ENCODE assay signal across 7 cellular contexts in genomic region chr2:117785740-117786139, GRCh38. TPM values are rescaled to one million over a fixed set of nuclear protein-coding genes. Genes with fewer than 3 reads are reported as not detected.
A peak's percentile ranks its signal among the peaks of the same experiment; 100 is the strongest.
DNase-seq lines count a peak whose midpoint lies in the region; ATAC-seq, FAIRE-seq and TF ChIP-seq lines count a peak whose summit lies in the region.

No MANE protein-coding gene starts in this region.

- H3K14ac ChIP-seq in mesenchymal stem cell (ENCODE audit: low read length in 2 of 2), result no peak overlapping the region

- peak; percentile 66 for TF ChIP-seq CTCF in bronchial epithelial cell (IDR thresholded peaks at IDR 0.05; ENCODE audit: insufficient read depth, low read length, severe bottlenecking)

- in situ Hi-C loops in KBM-7 (cut with MboI; ENCODE audit: low pct_unique_long_range_greater_than_20kb, low sequenced_read_pairs), result no loop called here

- H3K27me3 ChIP-seq in bronchial epithelial cell (ENCODE audit: control insufficient read depth, insufficient read depth, low read length) (no peaks in the 10 kb centered on the region), mesenchymal stem cell (ENCODE audit: control insufficient read depth in 1 of 2, insufficient read depth in 1 of 2, low read length in 2 of 2) (no peaks in the 10 kb centered on the region)

- no peak overlapping the region for H2AFZ ChIP-seq in mesenchymal stem cell (ENCODE audit: low read depth, low read length)

- FAIRE-seq in GM19239 (lab: Jason Lieb, UNC), result peak; percentile 8
- FAIRE-seq in RCC 7860 (lab: Jason Lieb, UNC), result peak; percentile 15
- no peak for FAIRE-seq in bronchial epithelial cell (lab: Jason Lieb, UNC)

- ATAC-seq in HG02588 (IDR thresholded peaks at IDR 0.05; ENCODE audit: unreplicated experiment), result no peak

- H3K4me1 ChIP-seq in mesenchymal stem cell (ENCODE audit: control insufficient read depth, insufficient read depth, low read depth, low read length), result no peaks in the 10 kb centered on the region

- H2BK5ac ChIP-seq in mesenchymal stem cell (ENCODE audit: low read depth, low read length, poor library complexity, severe bottlenecking), result no peak overlapping the region

- no peak overlapping the region for H2AK5ac ChIP-seq in mesenchymal stem cell (ENCODE audit: low read length, severe bottlenecking)

- H2BK12ac ChIP-seq in mesenchymal stem cell (ENCODE audit: low read length in 2 of 2), result no peak overlapping the region

- no peak overlapping the region for H4K91ac ChIP-seq in mesenchymal stem cell (ENCODE audit: low read length)

- no peak overlapping the region for H4K8ac ChIP-seq in mesenchymal stem cell (ENCODE audit: low read length)

- H3K23ac ChIP-seq in mesenchymal stem cell (ENCODE audit: low read length in 2 of 2), result no peak overlapping the region

- no peaks in the 10 kb centered on the region for H3K9me3 ChIP-seq in mesenchymal stem cell (ENCODE audit: control insufficient read depth, low read length)

- H2BK120ac ChIP-seq in mesenchymal stem cell (ENCODE audit: low read depth, low read length), result no peak overlapping the region

- no peak overlapping the region for H3K27ac ChIP-seq in mesenchymal stem cell (ENCODE audit: low read length, poor library complexity, severe bottlenecking)

- no peak overlapping the region for H3K4ac ChIP-seq in mesenchymal stem cell (ENCODE audit: low read depth in 1 of 2, low read length in 2 of 2)

- H3K36me3 ChIP-seq in bronchial epithelial cell (ENCODE audit: control insufficient read depth, insufficient read depth, low read length) (no peaks in the 10 kb centered on the region), mesenchymal stem cell (ENCODE audit: control insufficient read depth in 1 of 2, insufficient read depth in 2 of 2, low read depth in 1 of 2, low read length in 2 of 2) (no peaks in the 10 kb centered on the region)

- no peak overlapping the region for H3K9ac ChIP-seq in mesenchymal stem cell (ENCODE audit: low read length)

- H3K4me2 ChIP-seq in mesenchymal stem cell (ENCODE audit: low read length, poor library complexity, severe bottlenecking), result no peak overlapping the region

- DNase-seq in DMS53 (lab: John Stamatoyannopoulos, UW) (peak; percentile 87), GM19239 (ENCODE audit: insufficient read length, low spot score) (peak; percentile 9), KBM-7 (peak; percentile 47), RCC 7860 (ENCODE audit: low spot score) (peak; percentile 40), bronchial epithelial cell (ENCODE audit: low read depth) (peak; percentile 53), mesenchymal stem cell (peak; percentile 56)

- H3K79me1 ChIP-seq in mesenchymal stem cell (replicated peaks; ENCODE audit: low read length, poor library complexity, severe bottlenecking), result no peaks in the 10 kb centered on the region

- H2BK15ac ChIP-seq in mesenchymal stem cell (ENCODE audit: low read depth, poor library complexity, severe bottlenecking), result no peak overlapping the region

- H3K4me3 ChIP-seq in bronchial epithelial cell (ENCODE audit: low read depth, low read length), result no peak overlapping the region
- H3K4me3 ChIP-seq in mesenchymal stem cell (ENCODE audit: insufficient read depth in 1 of 2, low read depth in 1 of 2, low read length in 2 of 2), result no peak overlapping the region

- no peak overlapping the region for H3K18ac ChIP-seq in mesenchymal stem cell (ENCODE audit: low read depth in 1 of 2, low read length in 2 of 2)

RNA-seq across cellular contexts. Expression of gene DDX18, which starts 28.8 kb away (rescaled TPM):
- total RNA-seq in bronchial epithelial cell, result 50.6 and 74.8 TPM in 2 replicates
- 42.0 TPM for polyA plus RNA-seq in mesenchymal stem cell (2013, experiment 1 of 2)
- polyA plus RNA-seq in mesenchymal stem cell (2013, experiment 2 of 2), result 43.3 TPM

Comparison
In these comparisons a context has a peak if more than half of its experiments do, and no peak if none do; other contexts are left out.
1. DNase-seq: peak in every context shown above with its lines; median percentile 87 in DMS53; 56 in mesenchymal stem cell; 53 in bronchial epithelial cell; 47 in KBM-7; 40 in RCC 7860; 9 in GM19239.